ENCODE assay signal across 8 cellular contexts in genomic region chr1:32651461-32652073, GRCh38. TPM values are rescaled to one million over a fixed set of nuclear protein-coding genes. Genes with fewer than 3 reads are reported as not detected.
DNase-seq lines count a peak whose midpoint lies in the region; ATAC-seq and TF ChIP-seq lines count a peak whose summit lies in the region.

No MANE protein-coding gene starts in this region.

- H3K4me1 ChIP-seq in HUES48 (ENCODE audit: control insufficient read depth, insufficient read depth, low read length) (peaks cover 16% of the 10 kb centered on the region), breast epithelium (peaks cover 0 to 6% of the 10 kb centered on the region in 2 donors), liver (ENCODE audit: control insufficient read depth in 4 of 4, insufficient read depth in 4 of 4, low read length in 3 of 4) (peaks cover 4 to 25% (median 18%) of the 10 kb centered on the region in 4 donors), upper lobe of left lung (peaks cover 32 to 65% (median 53%) of the 10 kb centered on the region in 4 donors)

- no peak for TF ChIP-seq RAD21 in liver (IDR thresholded peaks at IDR 0.05)

- ATAC-seq in upper lobe of left lung (ENCODE audit: low FRiP score in 2 of 2) (peak; percentile 11 to 37), GM21619 (IDR thresholded peaks at IDR 0.05; ENCODE audit: unreplicated experiment) (no peak)

- H3K27ac ChIP-seq in HUES48 (ENCODE audit: low read depth, low read length) = peak overlapping the region; percentile 99
- H3K27ac ChIP-seq in breast epithelium = peak overlapping the region; percentile 98 to 100
- H3K27ac ChIP-seq in liver (ENCODE audit: low read depth in 1 of 2, low read length in 2 of 2) = peak overlapping the region; percentile 99 to 100
- peak overlapping the region; percentile 97 to 99 (median 98) for H3K27ac ChIP-seq in upper lobe of left lung

- DNase-seq in stimulated activated CD4-positive, alpha-beta T cell treated with anti-CD3 and anti-CD28 coated beads, Interleukin-2, amount 100 ng/mL, for 4 hours (ENCODE audit: low read depth) = peak; percentile 12
- DNase-seq in stimulated activated CD4-positive, alpha-beta T cell treated with anti-CD3 and anti-CD28 coated beads, Interleukin-2, amount 100 ng/mL, for 24 hours = no peak
- DNase-seq in breast epithelium (ENCODE audit: low spot score in 2 of 2) (peak in 1 of 2 donors; percentile 54), upper lobe of left lung (no peak), pons (ENCODE audit: low spot score) (no peak)

- TF ChIP-seq EP300 in upper lobe of left lung (IDR thresholded peaks at IDR 0.05) = no peak

- WGBS in liver = 1% methylated on average over 43 of the region's 43 CpGs
- 1% methylated on average over 11 to 43 of the region's 43 CpGs for WGBS in upper lobe of left lung, 2 donors

- peak overlapping the region; percentile 98 for H3K9ac ChIP-seq in HUES48 (ENCODE audit: low read depth, low read length)
- H3K9ac ChIP-seq in liver (ENCODE audit: low read depth in 1 of 2, low read length in 2 of 2) = peak overlapping the region; percentile 36 to 93

- intact Hi-C loops in breast epithelium (cut with DNase I; ENCODE audit: low total_unique reads) = no loop called here

- H3K4me3 ChIP-seq in HUES48 (ENCODE audit: low read depth, low read length) (peak overlapping the region; percentile 99), breast epithelium (peak overlapping the region; percentile 80 to 88 (median 82)), liver (ENCODE audit: low read depth in 1 of 3, low read length in 3 of 3) (peak overlapping the region; percentile 73 to 95 (median 84)), upper lobe of left lung (peak overlapping the region; percentile 64 to 95 (median 70))

- TF ChIP-seq POLR2A in breast epithelium (IDR thresholded peaks at IDR 0.05) (no peak), upper lobe of left lung (IDR thresholded peaks at IDR 0.05) (no peak)

- no peaks in the 10 kb centered on the region for H3K27me3 ChIP-seq in HUES48 (ENCODE audit: control insufficient read depth, insufficient read depth, low read length)
- H3K27me3 ChIP-seq in breast epithelium = no peaks in the 10 kb centered on the region
- H3K27me3 ChIP-seq in liver (ENCODE audit: control insufficient read depth in 4 of 4, insufficient read depth in 4 of 4, low read length in 3 of 4) = no peaks in the 10 kb centered on the region
- H3K27me3 ChIP-seq in upper lobe of left lung = no peaks in the 10 kb centered on the region

- peaks cover 49% of the 10 kb centered on the region for H3K36me3 ChIP-seq in HUES48 (ENCODE audit: control insufficient read depth, insufficient read depth, low read length)
- peaks cover 4% of the 10 kb centered on the region for H3K36me3 ChIP-seq in breast epithelium
- peaks cover 7 to 10% (median 8%) of the 10 kb centered on the region in 4 donors for H3K36me3 ChIP-seq in liver (ENCODE audit: control insufficient read depth in 4 of 4, insufficient read depth in 3 of 4, low read depth in 1 of 4, low read length in 3 of 4)
- H3K36me3 ChIP-seq in upper lobe of left lung = peaks cover 2 to 41% (median 13%) of the 10 kb centered on the region in 4 donors

- H3K9me3 ChIP-seq in HUES48 (ENCODE audit: control insufficient read depth, insufficient read depth, low read length) (no peaks in the 10 kb centered on the region), breast epithelium (no peaks in the 10 kb centered on the region), liver (ENCODE audit: control insufficient read depth in 4 of 4, low read length in 3 of 4) (no peaks in the 10 kb centered on the region), upper lobe of left lung (no peaks in the 10 kb centered on the region)

- TF ChIP-seq CTCF in breast epithelium (IDR thresholded peaks at IDR 0.05) = no peak
- no peak for TF ChIP-seq CTCF in liver (IDR thresholded peaks at IDR 0.05; ENCODE audit: low read depth, low read length, missing input control)
- no peak for TF ChIP-seq CTCF in upper lobe of left lung (IDR thresholded peaks at IDR 0.05)

TF ChIP-seq in liver, 16 proteins besides CTCF, POLR2A, EP300 and RAD21:
- TF ChIP-seq MAX (IDR thresholded peaks at IDR 0.05) (no peak), SP1 (IDR thresholded peaks at IDR 0.05) (no peak), GABPA (IDR thresholded peaks at IDR 0.05 in 1 of 2, conservative IDR thresholded peaks at IDR 0.05 in 1 of 2) (no peak), HNF4A (conservative IDR thresholded peaks at IDR 0.05) (no peak), EGR1 (IDR thresholded peaks at IDR 0.05; ENCODE audit: low read depth in 2 of 2) (no peak), ZBTB33 (IDR thresholded peaks at IDR 0.05) (no peak), FOXA1 (IDR thresholded peaks at IDR 0.05) (no peak), NR2F2 (IDR thresholded peaks at IDR 0.05) (no peak), TAF1 (conservative IDR thresholded peaks at IDR 0.05) (no peak), FOXA2 (IDR thresholded peaks at IDR 0.05) (no peak), HNF4G (IDR thresholded peaks at IDR 0.05) (no peak), REST (IDR thresholded peaks at IDR 0.05) (no peak), ATF3 (IDR thresholded peaks at IDR 0.05) (no peak), JUND (IDR thresholded peaks at IDR 0.05) (no peak)

RNA-seq across cellular contexts. Expression of gene RBBP4, which starts 0.6 kb away (rescaled TPM):
- total RNA-seq in breast epithelium (100 to 1,000 TPM; 111 to 161 (median 121) TPM), liver (10 to 100 TPM; 61.3 to 93.1 TPM), upper lobe of left lung (100 to 1,000 TPM in 5 of 6 donors, 10 to 100 TPM in 1; 72.8 to 161 (median 131) TPM)
- 10 to 100 TPM; 35.3 to 36.6 TPM for polyA plus RNA-seq in liver

RNA-seq across cellular contexts. Expression of gene ZBTB8OS, which starts 1.2 kb away (rescaled TPM):
- total RNA-seq in breast epithelium = 10 to 100 TPM; 19.5 to 32.1 (median 31.1) TPM
- 10 to 100 TPM; 12.3 to 17.2 TPM for total RNA-seq in liver
- polyA plus RNA-seq in liver = 10 to 100 TPM; 16.1 to 33.8 TPM
- 10 to 100 TPM; 24.4 to 43.9 (median 37.3) TPM for total RNA-seq in upper lobe of left lung

RNA-seq across cellular contexts. Expression of gene SYNC, which starts 51.0 kb away (rescaled TPM):
- total RNA-seq in breast epithelium (10 to 100 TPM in 2 of 3 donors, 1 to 10 TPM in 1; 9.8 to 24.2 (median 13.6) TPM), liver (1 to 10 TPM in 1 of 2 donors, under 1 TPM in 1; 0.23 to 1.5 TPM), upper lobe of left lung (10 to 100 TPM; 12.0 to 33.5 (median 25.8) TPM)
- polyA plus RNA-seq in liver = under 1 TPM; 0.28 to 0.33 TPM

Comparison
In these comparisons a context has a peak if more than half of its experiments do, and no peak if none do; other contexts are left out.
1. RNA of gene SYNC, which starts 51.0 kb away (total RNA-seq): 12.0 to 33.5 TPM in upper lobe of left lung and 9.8 to 24.2 TPM in breast epithelium; 0.23 to 1.5 TPM in liver; every median in the first group is over 4 times any median in the second.
2. Peak in every context shown above with its lines, with median percentiles within 50 percentile points of each other: H3K27ac ChIP-seq and H3K4me3 ChIP-seq.